8 cellular contexts compared by ENCODE assay signal in the genomic region with DNA sequence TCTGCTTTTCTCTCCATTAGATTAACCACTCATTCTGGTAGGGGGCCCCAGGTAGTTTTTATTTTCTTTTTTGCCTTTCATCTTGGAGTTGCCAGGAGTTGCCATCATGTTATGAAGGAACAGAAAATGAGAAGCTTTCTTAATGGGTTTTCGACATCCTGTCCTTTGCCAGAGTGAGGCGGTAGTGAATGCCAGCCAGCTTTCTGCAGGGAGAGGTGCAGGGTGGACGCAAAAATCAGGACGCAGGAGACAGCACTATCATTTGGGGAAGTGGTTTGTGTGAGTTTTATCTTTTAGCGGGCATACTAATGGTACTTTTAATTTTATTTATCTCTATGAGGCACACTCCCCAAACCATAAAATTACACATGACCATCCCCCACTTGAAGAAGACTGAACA. TPM values are rescaled to one million over a fixed set of nuclear protein-coding genes. Genes with fewer than 3 reads are reported as not detected.
DNase-seq lines count a peak whose midpoint lies in the region; ATAC-seq lines count a peak whose summit lies in the region.

No MANE protein-coding gene starts in this region.

- peak overlapping the region in 1 of 2 experiments; percentile 92 for H3K4me3 ChIP-seq in mesenchymal stem cell (ENCODE audit: insufficient read depth in 1 of 2, low read depth in 1 of 2, low read length in 2 of 2)

- no peak overlapping the region for H2BK12ac ChIP-seq in mesenchymal stem cell (ENCODE audit: low read length in 2 of 2)

- no peak overlapping the region for H2BK15ac ChIP-seq in mesenchymal stem cell (ENCODE audit: low read depth, poor library complexity, severe bottlenecking)

- H3K79me1 ChIP-seq in mesenchymal stem cell (replicated peaks; ENCODE audit: low read length, poor library complexity, severe bottlenecking) = peaks cover 3% of the 10 kb centered on the region

- no peak overlapping the region for H3K18ac ChIP-seq in mesenchymal stem cell (ENCODE audit: low read depth in 1 of 2, low read length in 2 of 2)

- no peak for ATAC-seq in HG02938 (IDR thresholded peaks at IDR 0.05; ENCODE audit: unreplicated experiment)
- no peak for ATAC-seq in HG03571 (IDR thresholded peaks at IDR 0.05; ENCODE audit: unreplicated experiment)

- H3K9ac ChIP-seq in mesenchymal stem cell (ENCODE audit: low read length) = peak overlapping the region; percentile 100

- no peaks in the 10 kb centered on the region for H3K9me3 ChIP-seq in mesenchymal stem cell (ENCODE audit: control insufficient read depth, low read length)

- H2BK5ac ChIP-seq in mesenchymal stem cell (ENCODE audit: low read depth, low read length, poor library complexity, severe bottlenecking) = no peak overlapping the region

- no peak overlapping the region for H2BK120ac ChIP-seq in mesenchymal stem cell (ENCODE audit: low read depth, low read length)

- peak overlapping the region; percentile 54 for H3K4me2 ChIP-seq in mesenchymal stem cell (ENCODE audit: low read length, poor library complexity, severe bottlenecking)

- peaks cover 2% of the 10 kb centered on the region for H3K4me1 ChIP-seq in mesenchymal stem cell (ENCODE audit: control insufficient read depth, insufficient read depth, low read depth, low read length)

- 5% methylated on average over 2 of the region's 5 CpGs for WGBS in mesenchymal stem cell

- H3K23ac ChIP-seq in mesenchymal stem cell (ENCODE audit: low read length in 2 of 2) = no peak overlapping the region

- H3K27me3 ChIP-seq in mesenchymal stem cell (ENCODE audit: control insufficient read depth in 1 of 2, insufficient read depth in 1 of 2, low read length in 2 of 2) = no peaks in the 10 kb centered on the region

- H2AFZ ChIP-seq in mesenchymal stem cell (ENCODE audit: low read depth, low read length) = no peak overlapping the region

- H3K14ac ChIP-seq in mesenchymal stem cell (ENCODE audit: low read length in 2 of 2) = no peak overlapping the region

- H4K8ac ChIP-seq in mesenchymal stem cell (ENCODE audit: low read length) = no peak overlapping the region

- DNase-seq in DMS114 treated with DMSO at 0.1 percent for 48 hours (lab: John Stamatoyannopoulos, UW; ENCODE audit: unreplicated experiment) = peak; percentile 53
- peak; percentile 29 for DNase-seq in NCI-H774 (lab: John Stamatoyannopoulos, UW)
- DNase-seq in cerebellum (ENCODE audit: low spot score) = peak; percentile 41
- DNase-seq in mesenchymal stem cell = peak; percentile 46
- DNase-seq in HK-2 (ENCODE audit: unreplicated experiment) = no peak
- no peak for DNase-seq in iPS-NIHi11 (ENCODE audit: low spot score)

- no peak overlapping the region for H4K91ac ChIP-seq in mesenchymal stem cell (ENCODE audit: low read length)

- H2AK5ac ChIP-seq in mesenchymal stem cell (ENCODE audit: low read length, severe bottlenecking) = no peak overlapping the region

- no peak overlapping the region for H3K27ac ChIP-seq in mesenchymal stem cell (ENCODE audit: low read length, poor library complexity, severe bottlenecking)

- H3K4ac ChIP-seq in mesenchymal stem cell (ENCODE audit: low read depth in 1 of 2, low read length in 2 of 2) = no peak overlapping the region

- H3K36me3 ChIP-seq in mesenchymal stem cell (ENCODE audit: control insufficient read depth in 1 of 2, insufficient read depth in 2 of 2, low read depth in 1 of 2, low read length in 2 of 2) = peaks cover 2 to 40% of the 10 kb centered on the region in 2 experiments

RNA-seq across cellular contexts. Expression of gene RASSF8, which starts 1.7 kb away (rescaled TPM):
- total RNA-seq in cerebellum = 33.8 TPM
- 21.5 TPM for polyA plus RNA-seq in mesenchymal stem cell (2013, experiment 1 of 2)
- 20.1 TPM for polyA plus RNA-seq in mesenchymal stem cell (2013, experiment 2 of 2)

Comparison
In these comparisons a context has a peak if more than half of its experiments do, and no peak if none do; other contexts are left out.
1. DNase-seq: peak in DMS114 treated with DMSO at 0.1 percent for 48 hours (single experiment), NCI-H774 (single experiment), cerebellum (single experiment) and mesenchymal stem cell (single experiment); none in HK-2 (single experiment) and iPS-NIHi11 (single experiment).